ENCODE assay signal across 8 cellular contexts in the genomic region with DNA sequence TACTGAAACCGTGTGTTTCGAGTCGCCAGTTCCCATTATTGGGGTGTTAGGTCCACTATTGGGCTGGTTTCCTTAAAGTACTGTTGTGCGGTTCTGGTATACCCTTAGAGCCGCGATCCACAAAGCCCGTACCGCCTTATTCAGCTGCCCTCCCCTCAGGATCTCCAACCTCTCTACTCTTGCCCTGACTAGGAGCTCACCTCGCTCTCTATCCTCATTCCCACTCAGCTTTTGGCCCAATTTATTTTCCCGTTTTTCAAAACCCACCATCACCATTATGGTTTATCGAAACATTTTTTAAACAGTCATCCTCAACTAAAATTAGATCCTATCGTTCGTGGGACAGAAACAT. TPM values are rescaled to one million over a fixed set of nuclear protein-coding genes. Genes with fewer than 3 reads are reported as not detected.
DNase-seq lines count a peak whose midpoint lies in the region; ATAC-seq and TF ChIP-seq lines count a peak whose summit lies in the region.

No MANE protein-coding gene starts in this region.

- intact Hi-C loops in sigmoid colon (cut with DNase I): no loop called here

- H3K27ac Mint-ChIP-seq in activated CD4-positive, alpha-beta T cell treated with anti-CD3 and anti-CD28 coated beads, Interleukin-2, amount 10 ng/mL, durations not matched to agents 7 days and 5 days: no peak overlapping the region

- DNase-seq in SJSA1 (ENCODE audit: low read depth in 1 of 2, low spot score in 2 of 2) (no peak), cardiac muscle cell (ENCODE audit: low read depth in 1 of 2, low spot score in 1 of 2) (no peak), sigmoid colon (no peak), retina (no peak), T-helper 1 cell (no peak)
- DNase-seq in activated CD4-positive, alpha-beta T cell treated with anti-CD3 and anti-CD28 coated beads, Interleukin-2, amount 10 ng/mL, durations not matched to agents 7 days and 5 days: no peak

- H3K36me3 Mint-ChIP-seq in activated CD4-positive, alpha-beta T cell treated with anti-CD3 and anti-CD28 coated beads, Interleukin-2, amount 10 ng/mL, durations not matched to agents 7 days and 5 days (ENCODE audit: low read depth): no peaks in the 10 kb centered on the region

- no peak overlapping the region for H3K4me3 Mint-ChIP-seq in activated CD4-positive, alpha-beta T cell treated with anti-CD3 and anti-CD28 coated beads, Interleukin-2, amount 10 ng/mL, durations not matched to agents 7 days and 5 days

- H3K9me3 Mint-ChIP-seq in activated CD4-positive, alpha-beta T cell treated with anti-CD3 and anti-CD28 coated beads, Interleukin-2, amount 10 ng/mL, durations not matched to agents 7 days and 5 days: no peaks in the 10 kb centered on the region

- H3K27me3 ChIP-seq in SJSA1 (replicated peaks): no peaks in the 10 kb centered on the region
- no peaks in the 10 kb centered on the region for H3K27me3 ChIP-seq in cardiac muscle cell
- no peaks in the 10 kb centered on the region for H3K27me3 ChIP-seq in sigmoid colon

- H3K4me1 ChIP-seq in SJSA1 (replicated peaks): 0 out of 2 replicates have a peak, but pooled peaks cover 4% of the 10 kb centered on the region
- H3K4me1 ChIP-seq in cardiac muscle cell (ENCODE audit: low read depth): peaks cover 16% of the 10 kb centered on the region
- peaks cover 0 to 19% (median 11%) of the 10 kb centered on the region in 4 donors for H3K4me1 ChIP-seq in sigmoid colon

- ATAC-seq in GM18858 (IDR thresholded peaks at IDR 0.05; ENCODE audit: unreplicated experiment): no peak

- no peaks in the 10 kb centered on the region for H3K36me3 ChIP-seq in SJSA1
- no peaks in the 10 kb centered on the region for H3K36me3 ChIP-seq in cardiac muscle cell
- no peaks in the 10 kb centered on the region for H3K36me3 ChIP-seq in sigmoid colon

- H3K4me1 Mint-ChIP-seq in activated CD4-positive, alpha-beta T cell treated with anti-CD3 and anti-CD28 coated beads, Interleukin-2, amount 10 ng/mL, durations not matched to agents 7 days and 5 days: no peaks in the 10 kb centered on the region

- WGBS in sigmoid colon, 2 donors: 0 to 1% methylated on average over 13 of the region's 13 CpGs

- H3K4me3 ChIP-seq in GM12875 (ENCODE audit: low read depth, low read length): peak overlapping the region; percentile 40
- peak overlapping the region; percentile 52 for H3K4me3 ChIP-seq in SJSA1
- H3K4me3 ChIP-seq in cardiac muscle cell: peak overlapping the region; percentile 88
- peak overlapping the region; percentile 40 to 68 (median 61) for H3K4me3 ChIP-seq in sigmoid colon

- H3K27ac ChIP-seq in SJSA1 (peak overlapping the region; percentile 67), cardiac muscle cell (peak overlapping the region; percentile 80), sigmoid colon (peak overlapping the region; percentile 73 to 84 (median 79))

- H3K9me3 ChIP-seq in SJSA1 (replicated peaks): no peaks in the 10 kb centered on the region
- no peaks in the 10 kb centered on the region for H3K9me3 ChIP-seq in cardiac muscle cell (ENCODE audit: low read depth)
- no peaks in the 10 kb centered on the region for H3K9me3 ChIP-seq in sigmoid colon

- no peak for TF ChIP-seq EP300 in sigmoid colon (IDR thresholded peaks at IDR 0.05)

- no peak for TF ChIP-seq CTCF in GM12875 (IDR thresholded peaks at IDR 0.05; ENCODE audit: borderline replicate concordance, insufficient read depth, low read depth, low read length)
- TF ChIP-seq CTCF in cardiac muscle cell (IDR thresholded peaks at IDR 0.05; ENCODE audit: low read depth, low read length): no peak
- peak in 1 of 4 experiments; percentile 5 for TF ChIP-seq CTCF in sigmoid colon (IDR thresholded peaks at IDR 0.05)

- CTCF ChIA-PET in activated CD4-positive, alpha-beta T cell treated with anti-CD3 and anti-CD28 coated beads, Interleukin-2, amount 10 ng/mL, durations not matched to agents 7 days and 5 days (lab: Charles Lee): no interaction called here

- H3K27me3 Mint-ChIP-seq in activated CD4-positive, alpha-beta T cell treated with anti-CD3 and anti-CD28 coated beads, Interleukin-2, amount 10 ng/mL, durations not matched to agents 7 days and 5 days: no peaks in the 10 kb centered on the region

- POLR2A ChIA-PET in activated CD4-positive, alpha-beta T cell treated with anti-CD3 and anti-CD28 coated beads, Interleukin-2, amount 10 ng/mL, durations not matched to agents 7 days and 5 days (lab: Charles Lee): no interaction called here

- no peak for TF ChIP-seq POLR2A in sigmoid colon (IDR thresholded peaks at IDR 0.05)

RNA-seq across cellular contexts. Expression of a gene that starts 0.5 kb away (rescaled TPM):
- 3.8 and 4.7 TPM in 2 replicates for total RNA-seq in SJSA1 (2014; rRNA removed; shearing (Covaris generic))
- 70.3 and 73.1 TPM in 2 replicates for total RNA-seq in cardiac muscle cell
- 93.7 and 116 TPM in 2 replicates for polyA plus RNA-seq in cardiac muscle cell
- 10 to 100 TPM in 2 of 4 donors, 1 to 10 TPM in 2; 6.5 to 13.6 (median 9.0) TPM for total RNA-seq in sigmoid colon
- 1 to 10 TPM in 1 of 3 donors, under 1 TPM in 2; 0.60 to 1.5 (median 0.69) TPM for polyA plus RNA-seq in sigmoid colon
- under 1 TPM; 0.05 to 0.33 TPM for total RNA-seq in activated CD4-positive, alpha-beta T cell treated with anti-CD3 and anti-CD28 coated beads, Interleukin-2, amount 10 ng/mL, durations not matched to agents 7 days and 5 days
